In genomic region chr6:166307981-166308768, GRCh38 we compare ENCODE assay signal across 9 cellular contexts. TPM values are rescaled to one million over a fixed set of nuclear protein-coding genes. Genes with fewer than 3 reads are reported as not detected.
DNase-seq lines count a peak whose midpoint lies in the region; ATAC-seq, FAIRE-seq and TF ChIP-seq lines count a peak whose summit lies in the region.
"Had no signal": no experiment of that assay in that cellular context is flagged by ENCODE, and none has a peak within 500 bp of the region (broad histone marks: within the 10 kb centered on the region; RNA-seq: fewer than 3 reads in every experiment).

PRR18 (minus strand) TSS chr6:166308392; CDS start chr6:166308142, 250 bp downstream.

- intact Hi-C loops in CD4-positive, alpha-beta memory T cell (cut with micrococcal nuclease), result no loop called here

- H3K4me1 Mint-ChIP-seq in CD4-positive, alpha-beta memory T cell, result peaks cover 0 to 6% (median 2%) of the 10 kb centered on the region in 4 donors
- H3K4me1 Mint-ChIP-seq in stimulated activated memory B cell treated with anti-CD40 and anti-IgM and Interleukin-4, amounts not matched to agents 10 μg/mL and 1 μg/mL and 100 μg/mL, for 72 hours, result peaks cover 7% of the 10 kb centered on the region

- peak in 1 of 5 donors; percentile 11 for DNase-seq in CD4-positive, alpha-beta memory T cell
- DNase-seq in GM19238 (ENCODE audit: insufficient read length, low spot score) (peak; percentile 27), islet precursor cell (peak; percentile 58), NCI-H2081 (lab: John Stamatoyannopoulos, UW) (no peak), H54 (ENCODE audit: insufficient read length, low spot score) (no peak)

- peak; percentile 38 for ATAC-seq in HG03520 (IDR thresholded peaks at IDR 0.05; ENCODE audit: unreplicated experiment)
- ATAC-seq in stimulated activated memory B cell treated with anti-CD40 and anti-IgM and Interleukin-4, amounts not matched to agents 10 μg/mL and 1 μg/mL and 100 μg/mL, for 72 hours, result peak; percentile 73

- no peak within 1 kb of the TSS for H3K4me3 ChIP-seq in CD4-positive, alpha-beta memory T cell (ENCODE audit: low read length in 2 of 2)

- peaks cover 5% of the 10 kb centered on the region for H3K4me1 ChIP-seq in CD4-positive, alpha-beta memory T cell (ENCODE audit: insufficient read depth, low read length)

- no peaks in the 10 kb centered on the region for H3K36me3 ChIP-seq in CD4-positive, alpha-beta memory T cell (ENCODE audit: insufficient read depth, low read length)

- H3K36me3 Mint-ChIP-seq in CD4-positive, alpha-beta memory T cell, result no peaks in the 10 kb centered on the region
- no peaks in the 10 kb centered on the region for H3K36me3 Mint-ChIP-seq in stimulated activated memory B cell treated with anti-CD40 and anti-IgM and Interleukin-4, amounts not matched to agents 10 μg/mL and 1 μg/mL and 100 μg/mL, for 72 hours

- H3K27ac ChIP-seq in CD4-positive, alpha-beta memory T cell (ENCODE audit: low read depth, low read length), result no peak within 1 kb of the TSS
- H3K27ac ChIP-seq in angular gyrus (ENCODE audit: low read depth, low read length), result peak within 1 kb of the TSS; percentile 94

- no peak within 1 kb of the TSS for H3K27ac Mint-ChIP-seq in CD4-positive, alpha-beta memory T cell
- no peak within 1 kb of the TSS for H3K27ac Mint-ChIP-seq in stimulated activated memory B cell treated with anti-CD40 and anti-IgM and Interleukin-4, amounts not matched to agents 10 μg/mL and 1 μg/mL and 100 μg/mL, for 72 hours

- CTCF ChIA-PET in CD4-positive, alpha-beta memory T cell (lab: Charles Lee; ENCODE audit: partially characterized antibody), result interaction anchor here (1.4 to 7.5 kb wide), 3 partner anchors 12 to 92 kb away, joined by 3 to 104 read pairs (median 5); no protein-coding TSS in a partner anchor

- peaks cover 20 to 28% of the 10 kb centered on the region in 2 donors for H3K27me3 Mint-ChIP-seq in CD4-positive, alpha-beta memory T cell
- H3K27me3 Mint-ChIP-seq in stimulated activated memory B cell treated with anti-CD40 and anti-IgM and Interleukin-4, amounts not matched to agents 10 μg/mL and 1 μg/mL and 100 μg/mL, for 72 hours, result peaks cover 40% of the 10 kb centered on the region

- H3K9me3 ChIP-seq in CD4-positive, alpha-beta memory T cell (ENCODE audit: control insufficient read depth in 1 of 2, low read length in 2 of 2), result no peaks in the 10 kb centered on the region

- H3K27me3 ChIP-seq in CD4-positive, alpha-beta memory T cell (ENCODE audit: insufficient read depth, low read length), result peaks cover 12% of the 10 kb centered on the region

- no peak for FAIRE-seq in H54 (lab: Jason Lieb, UNC)

- no peak for TF ChIP-seq POLR2A in H54 (IDR thresholded peaks at IDR 0.05; ENCODE audit: low read depth, low read length)

- POLR2A ChIA-PET in CD4-positive, alpha-beta memory T cell (lab: Charles Lee; ENCODE audit: partially characterized antibody), result no interaction called here

- H3K9me3 Mint-ChIP-seq in CD4-positive, alpha-beta memory T cell, result no peaks in the 10 kb centered on the region
- H3K9me3 Mint-ChIP-seq in stimulated activated memory B cell treated with anti-CD40 and anti-IgM and Interleukin-4, amounts not matched to agents 10 μg/mL and 1 μg/mL and 100 μg/mL, for 72 hours, result no peaks in the 10 kb centered on the region

- H3K4me3 Mint-ChIP-seq in CD4-positive, alpha-beta memory T cell, result peak within 1 kb of the TSS in 6 of 8 donors; percentile 8 to 53 (median 36)
- H3K4me3 Mint-ChIP-seq in stimulated activated memory B cell treated with anti-CD40 and anti-IgM and Interleukin-4, amounts not matched to agents 10 μg/mL and 1 μg/mL and 100 μg/mL, for 72 hours, result peak within 1 kb of the TSS; percentile 75

RNA-seq across cellular contexts. Expression of gene PRR18, which starts in this region (rescaled TPM):
- not detected for total RNA-seq in CD4-positive, alpha-beta memory T cell
- polyA plus RNA-seq in CD4-positive, alpha-beta memory T cell, result not detected
- total RNA-seq: renal cortical epithelial cell had no signal

Comparison
In these comparisons a context has a peak if more than half of its experiments do, and no peak if none do; other contexts are left out.
1. DNase-seq: peak in GM19238 (single experiment) and islet precursor cell (single experiment); none in NCI-H2081 (0 of 2) and H54 (single experiment).